8 cellular contexts compared by ENCODE assay signal in genomic region chr2:1742680-1743395, GRCh38. TPM values are rescaled to one million over a fixed set of nuclear protein-coding genes. Genes with fewer than 3 reads are reported as not detected.
A peak's percentile ranks its signal among the peaks of the same experiment; 100 is the strongest.
DNase-seq lines count a peak whose midpoint lies in the region; ATAC-seq, FAIRE-seq and TF ChIP-seq lines count a peak whose summit lies in the region.

No MANE protein-coding gene starts in this region.

- H3K4ac ChIP-seq in neuronal stem cell (ENCODE audit: low read length) = peak overlapping the region; percentile 67

- peak overlapping the region; percentile 87 for H2BK5ac ChIP-seq in neuronal stem cell (ENCODE audit: low read length)

- TF ChIP-seq POLR2A in HepG2 (IDR thresholded peaks at IDR 0.05; ENCODE audit: insufficient read depth in 1 of 2, low read depth in 2 of 2, low read length in 2 of 2) = no peak

- ATAC-seq in HepG2 = no peak
- ATAC-seq in activated naive CD4-positive, alpha-beta T cell treated with anti-CD3 and anti-CD28 coated beads, Interleukin-2, amount 50 U/mL, for 72 hours = peak; percentile 44 to 68
- ATAC-seq in Right ventricle myocardium inferior = peak; percentile 66
- no peak for ATAC-seq in GM21360 (IDR thresholded peaks at IDR 0.05; ENCODE audit: unreplicated experiment)

- in situ Hi-C loops in HepG2 (cut with HindIII; ENCODE audit: extremely low pct_ligation_motif_present, low pct_unique_long_range_greater_than_20kb) = no loop called here

- no peak for DNase-seq in HepG2 (ENCODE audit: low spot score)
- peak in 1 of 2 donors; percentile 13 for DNase-seq in activated naive CD4-positive, alpha-beta T cell treated with anti-CD3 and anti-CD28 coated beads, Interleukin-2, amount 50 U/mL, for 72 hours (ENCODE audit: low spot score in 2 of 2)
- peak; percentile 84 for DNase-seq in Right ventricle myocardium inferior (ENCODE audit: missing footprints)
- DNase-seq in neuronal stem cell (ENCODE audit: low spot score) = peak; percentile 65
- no peak for DNase-seq in NCI-H2107 treated with DMSO at 0.1 percent for 48 hours (lab: John Stamatoyannopoulos, UW; ENCODE audit: unreplicated experiment)
- no peak for DNase-seq in SIG-M5 treated with dmso at 0.1 percent for 504 hours (lab: John Stamatoyannopoulos, UW; ENCODE audit: unreplicated experiment)

- H4K20me1 ChIP-seq in HepG2 (ENCODE audit: insufficient read depth, low read length) = no peaks in the 10 kb centered on the region

- WGBS in liver = 4% methylated on average over 54 of the region's 54 CpGs
- 40% methylated on average over 48 of the region's 54 CpGs for WGBS in HepG2 (ENCODE audit: low lambda C conversion rate)
- WGBS in neuronal stem cell (ENCODE audit: extremely low coverage in 2 of 2, insufficient read length in 2 of 2, insufficient replicate concordance in 1 of 2), 2 donors = no CpG with 5 or more reads among the region's 54 CpGs

- H3K27me3 ChIP-seq in liver (ENCODE audit: control insufficient read depth in 4 of 4, insufficient read depth in 4 of 4, low read length in 3 of 4) (peaks cover 0 to 4% (median 0%) of the 10 kb centered on the region in 4 donors), HepG2 (ENCODE audit: control insufficient read depth in 1 of 2, insufficient read depth in 2 of 2, low read length in 2 of 2) (peaks cover 2 to 40% of the 10 kb centered on the region in 2 experiments; a peak in 4 of 5 replicates), neuronal stem cell (ENCODE audit: control insufficient read depth in 3 of 3, insufficient read depth in 3 of 3, low read depth in 1 of 3, low read length in 3 of 3) (no peaks in the 10 kb centered on the region)

- TF ChIP-seq RAD21 in liver (IDR thresholded peaks at IDR 0.05) (peak; percentile 63 to 66), HepG2 (CRISPR knock-in tag; IDR thresholded peaks at IDR 0.05) (no peak)

- H2BK120ac ChIP-seq in neuronal stem cell (ENCODE audit: low read depth, low read length) = no peak overlapping the region

- H3K4me2 ChIP-seq in HepG2 (ENCODE audit: low read depth, low read length) = no peak overlapping the region
- H3K4me2 ChIP-seq in neuronal stem cell (ENCODE audit: insufficient read depth, low read length, poor library complexity, severe bottlenecking) = peak overlapping the region; percentile 79

- H3K79me1 ChIP-seq in neuronal stem cell (ENCODE audit: low read depth, low read length) = peaks cover 16% of the 10 kb centered on the region

- POLR2A ChIA-PET in HepG2 (lab: Yijun Ruan, JAX) = no interaction called here

- no peaks in the 10 kb centered on the region for H3K79me2 ChIP-seq in HepG2 (ENCODE audit: insufficient read depth, low read length)

- no peak overlapping the region for H2AFZ ChIP-seq in HepG2 (ENCODE audit: low read length)
- H2AFZ ChIP-seq in neuronal stem cell (ENCODE audit: low read length) = peak overlapping the region; percentile 89

- BruUV-seq in HepG2 (replicated peaks; lab: Mats Ljungman, UMichigan) = no TSS peak

- H3K9ac ChIP-seq in liver (ENCODE audit: low read depth in 1 of 2, low read length in 2 of 2) (no peak overlapping the region), HepG2 (ENCODE audit: insufficient read depth, low read depth, low read length) (no peak overlapping the region), neuronal stem cell (ENCODE audit: low read depth, low read length, poor library complexity) (peak overlapping the region; percentile 46)

- H3K4me1 ChIP-seq in liver (ENCODE audit: control insufficient read depth in 4 of 4, insufficient read depth in 4 of 4, low read length in 3 of 4) (peaks cover 0 to 9% (median 1%) of the 10 kb centered on the region in 4 donors), HepG2 (ENCODE audit: insufficient read depth, low read length) (no peaks in the 10 kb centered on the region), neuronal stem cell (ENCODE audit: control insufficient read depth in 2 of 2, insufficient read depth in 1 of 2, low read depth in 1 of 2, low read length in 2 of 2) (peaks cover 0 to 22% of the 10 kb centered on the region in 2 donors)

- peak overlapping the region; percentile 64 to 70 for H3K27ac ChIP-seq in liver (ENCODE audit: low read depth in 1 of 2, low read length in 2 of 2)
- no peak overlapping the region for H3K27ac ChIP-seq in HepG2 (ENCODE audit: extremely low read length, insufficient read depth, low read length)
- peak overlapping the region; percentile 48 for H3K27ac ChIP-seq in neuronal stem cell (replicated peaks; ENCODE audit: low read length)

- H3K23ac ChIP-seq in neuronal stem cell (ENCODE audit: low read depth, low read length, poor library complexity) = peak overlapping the region; percentile 37

- intact Hi-C loops in HepG2 (cut with micrococcal nuclease; ENCODE audit: unreplicated experiment) = no loop called here
- intact Hi-C loops in Right ventricle myocardium inferior (cut with DNase I) = loop anchor here (2.0 kb wide), 2 partner anchors 22 to 34 kb away; no protein-coding TSS in a partner anchor

- H2BK12ac ChIP-seq in neuronal stem cell (ENCODE audit: low read length) = no peak overlapping the region

- H3K14ac ChIP-seq in neuronal stem cell (ENCODE audit: low read length) = no peak overlapping the region

- no peak overlapping the region for H3K27ac Mint-ChIP-seq in activated naive CD4-positive, alpha-beta T cell treated with anti-CD3 and anti-CD28 coated beads, Interleukin-2, amount 50 U/mL, for 72 hours

- no peaks in the 10 kb centered on the region for H3K9me3 Mint-ChIP-seq in activated naive CD4-positive, alpha-beta T cell treated with anti-CD3 and anti-CD28 coated beads, Interleukin-2, amount 50 U/mL, for 72 hours

- CTCF ChIA-PET in HepG2 (lab: Yijun Ruan, JAX; ENCODE audit: low intra/inter-chr PET ratio, low total read pairs) = no interaction called here

- H3K9me3 ChIP-seq in liver (ENCODE audit: control insufficient read depth in 4 of 4, low read length in 3 of 4) (no peaks in the 10 kb centered on the region), HepG2 (ENCODE audit: low read length) (no peaks in the 10 kb centered on the region), neuronal stem cell (replicated peaks in 1 of 2; ENCODE audit: control insufficient read depth in 2 of 2, insufficient read depth in 1 of 2, low read depth in 1 of 2, low read length in 2 of 2) (peaks cover 5% of the 10 kb centered on the region in 2 donors)

- H3K36me3 ChIP-seq in liver (ENCODE audit: control insufficient read depth in 4 of 4, insufficient read depth in 3 of 4, low read depth in 1 of 4, low read length in 3 of 4) (no peaks in the 10 kb centered on the region), HepG2 (replicated peaks in 1 of 2; ENCODE audit: control insufficient read depth in 1 of 2, insufficient read depth in 2 of 2, low read length in 2 of 2) (no peaks in the 10 kb centered on the region), neuronal stem cell (replicated peaks in 1 of 2; ENCODE audit: control insufficient read depth in 2 of 2, insufficient read depth in 2 of 2, low read length in 2 of 2) (peaks cover 0 to 8% of the 10 kb centered on the region in 2 donors)

- peak overlapping the region in 1 of 3 donors; percentile 49 for H3K4me3 ChIP-seq in liver (ENCODE audit: low read depth in 1 of 3, low read length in 3 of 3)
- H3K4me3 ChIP-seq in HepG2 (replicated peaks in 1 of 3; ENCODE audit: insufficient read depth in 1 of 3, low read depth in 2 of 3, low read length in 3 of 3) = no peak overlapping the region
- peak overlapping the region; percentile 65 to 89 for H3K4me3 ChIP-seq in neuronal stem cell (ENCODE audit: low read length in 2 of 2)

- H2BK15ac ChIP-seq in neuronal stem cell (ENCODE audit: low read length) = no peak overlapping the region

- peak overlapping the region; percentile 85 for H3K18ac ChIP-seq in neuronal stem cell (ENCODE audit: low read length)

- TF ChIP-seq CTCF in liver (IDR thresholded peaks at IDR 0.05; ENCODE audit: low read depth, low read length, missing input control) = no peak
- TF ChIP-seq CTCF in HepG2 (CRISPR knock-in tag; IDR thresholded peaks at IDR 0.05) = no peak

- TF ChIP-seq EP300 in HepG2 (IDR thresholded peaks at IDR 0.05; ENCODE audit: low read depth in 2 of 2, low read length in 2 of 2) (no peak), HepG2 (CRISPR knock-in tag; IDR thresholded peaks at IDR 0.05; ENCODE audit: borderline replicate concordance) (no peak)

- no peak for FAIRE-seq in HepG2 (lab: Jason Lieb, UNC)

- peaks cover 0 to 14% of the 10 kb centered on the region in 2 donors for H3K36me3 Mint-ChIP-seq in activated naive CD4-positive, alpha-beta T cell treated with anti-CD3 and anti-CD28 coated beads, Interleukin-2, amount 50 U/mL, for 72 hours

- H4K91ac ChIP-seq in neuronal stem cell (ENCODE audit: low read depth, low read length, poor library complexity) = no peak overlapping the region

- H2AK5ac ChIP-seq in neuronal stem cell (ENCODE audit: low read depth, low read length) = peak overlapping the region; percentile 51

- H4K8ac ChIP-seq in neuronal stem cell (ENCODE audit: low read depth, low read length) = no peak overlapping the region

RNA-seq across cellular contexts. Expression of gene PXDN, which starts 1.5 kb away (rescaled TPM):
- total RNA-seq in liver = 10 to 100 TPM; 19.1 to 21.5 TPM
- polyA plus RNA-seq in liver = 10 to 100 TPM in 1 of 2 donors, 1 to 10 TPM in 1; 4.2 to 14.7 TPM
- total RNA-seq in HepG2 (2016; rRNA removed; fragmentation: Illumina TruSeq; extraction: Trizol) = not detected in 2 replicates
- total RNA-seq in HepG2 (2016; cell fraction: cytosol; rRNA removed; fragmentation: Illumina TruSeq; extraction: Trizol; ENCODE audit: low read depth) = not detected in 2 replicates
- not detected in 2 replicates for total RNA-seq in HepG2 (2016; cell fraction: insoluble cytoplasmic fraction; rRNA removed; fragmentation: Illumina TruSeq; extraction: Trizol)
- not detected in 2 replicates for total RNA-seq in HepG2 (2016; cell fraction: membrane; rRNA removed; fragmentation: Illumina TruSeq; extraction: Trizol)
- total RNA-seq in HepG2 (2016; cell fraction: nucleus; rRNA removed; fragmentation: Illumina TruSeq; extraction: Trizol) = not detected in 2 replicates
- polyA plus RNA-seq in HepG2 (2011; rRNA removed) = not detected in 2 replicates
- polyA plus RNA-seq in HepG2 (2011; cell fraction: cytosol; rRNA removed) = 0.04 TPM in 1 of 2 replicates, not detected in the other
- not detected in 2 replicates for polyA plus RNA-seq in HepG2 (2011; cell fraction: nucleus; rRNA removed)
- not detected in 2 replicates for polyA plus RNA-seq in HepG2 (2012)
- polyA plus RNA-seq in HepG2 (2016; cell fraction: cytosol; fragmentation: Illumina TruSeq; extraction: Trizol; ENCODE audit: low read depth) = not detected in 2 replicates
- polyA plus RNA-seq in HepG2 (2016; cell fraction: insoluble cytoplasmic fraction; fragmentation: Illumina TruSeq; extraction: Trizol; ENCODE audit: low read depth) = not detected in 2 replicates
- not detected in 2 replicates for polyA plus RNA-seq in HepG2 (2016; cell fraction: membrane; fragmentation: Illumina TruSeq; extraction: Trizol; ENCODE audit: low read depth)
- polyA plus RNA-seq in HepG2 (2016; cell fraction: nucleus; fragmentation: Illumina TruSeq; extraction: Trizol; ENCODE audit: insufficient read depth, low read depth) = not detected in 2 replicates
- 8.0 TPM in 1 of 2 replicates, not detected in the other for polyA minus RNA-seq in HepG2 (2011; rRNA and poly(A)+ RNA removed; ENCODE audit: low replicate concordance)
- polyA minus RNA-seq in HepG2 (2011; cell fraction: cytosol; rRNA and poly(A)+ RNA removed) = 0.53 TPM in 1 of 2 replicates, not detected in the other
- polyA minus RNA-seq in HepG2 (2011; cell fraction: nucleus; rRNA and poly(A)+ RNA removed) = 0.26 TPM in 1 of 2 replicates, not detected in the other
- under 1 TPM; 0.14 to 0.32 TPM for total RNA-seq in activated naive CD4-positive, alpha-beta T cell treated with anti-CD3 and anti-CD28 coated beads, Interleukin-2, amount 50 U/mL, for 72 hours
- 19.7 TPM for total RNA-seq in Right ventricle myocardium inferior
- 105 TPM for polyA plus RNA-seq in neuronal stem cell (2013, experiment 1 of 2)
- polyA plus RNA-seq in neuronal stem cell (2013, experiment 2 of 2) = 108 TPM

Comparison
In these comparisons a context has a peak if more than half of its experiments do, and no peak if none do; other contexts are left out.
1. RNA of gene PXDN, which starts 1.5 kb away (total RNA-seq): 19.1 to 21.5 TPM in liver and 19.7 TPM in Right ventricle myocardium inferior (single experiment); 0.14 to 0.32 TPM in activated naive CD4-positive, alpha-beta T cell treated with anti-CD3 and anti-CD28 coated beads, Interleukin-2, amount 50 U/mL, for 72 hours and not detected in HepG2; every median in the first group is over 10 times any median in the second.
2. H3K4me3 ChIP-seq: peak in neuronal stem cell (2 of 2); none in HepG2 (0 of 3).
3. ATAC-seq: peak in activated naive CD4-positive, alpha-beta T cell treated with anti-CD3 and anti-CD28 coated beads, Interleukin-2, amount 50 U/mL, for 72 hours (2 of 2) and Right ventricle myocardium inferior (single experiment); none in HepG2 (single experiment) and GM21360 (single experiment).
4. DNase-seq: peak in Right ventricle myocardium inferior (single experiment) and neuronal stem cell (single experiment); none in HepG2 (single experiment), NCI-H2107 treated with DMSO at 0.1 percent for 48 hours (single experiment) and SIG-M5 treated with dmso at 0.1 percent for 504 hours (single experiment).